ENCODE assay signal across 8 cellular contexts in genomic region chr17:82414548-82415281, GRCh38. TPM values are rescaled to one million over a fixed set of nuclear protein-coding genes. Genes with fewer than 3 reads are reported as not detected.
DNase-seq lines count a peak whose midpoint lies in the region; ATAC-seq and TF ChIP-seq lines count a peak whose summit lies in the region.

No MANE protein-coding gene starts in this region.

- H3K4me2 ChIP-seq in HCT116 (ENCODE audit: low read length): peak overlapping the region; percentile 27

- no peak overlapping the region for H3K27ac Mint-ChIP-seq in activated T-helper 2 cell treated with anti-CD3 and anti-CD28 coated beads, Interferon-gamma antibody, Interleukin-2, Interleukin-4, amounts not matched to agents 10 μg/mL and 5 μg/mL and 100 μg/mL, durations not matched to agents 14 hours and 24 hours and 36 hours

- CTCF ChIA-PET in HCT116 (lab: Charles Lee): interaction anchor here (0.7 to 2.0 kb wide), 2 partner anchors 57 to 114 kb away, joined by 3 to 7 read pairs; no protein-coding TSS in a partner anchor

- no peak for TF ChIP-seq POLR2A in HCT116 (IDR thresholded peaks at IDR 0.05; ENCODE audit: borderline replicate concordance, extremely low read depth, insufficient read depth, insufficient read length)
- no peak for TF ChIP-seq POLR2A in Peyer's patch (IDR thresholded peaks at IDR 0.05)

- TF ChIP-seq CTCF in HCT116 (IDR thresholded peaks at IDR 0.05 in 2 of 3, conservative IDR thresholded peaks at IDR 0.05 in 1 of 3; ENCODE audit: borderline replicate concordance in 1 of 3, insufficient read depth in 1 of 3, low read depth in 2 of 3, low read length in 2 of 3) (peak; percentile 70 to 96 (median 94)), Peyer's patch (IDR thresholded peaks at IDR 0.05) (peak; percentile 42 to 78 (median 71))

- peaks cover 17% of the 10 kb centered on the region for H3K4me1 Mint-ChIP-seq in activated T-helper 2 cell treated with anti-CD3 and anti-CD28 coated beads, Interferon-gamma antibody, Interleukin-2, Interleukin-4, amounts not matched to agents 10 μg/mL and 5 μg/mL and 100 μg/mL, durations not matched to agents 14 hours and 24 hours and 36 hours (ENCODE audit: low read depth)

- H3K9me3 ChIP-seq in HCT116 (ENCODE audit: control insufficient read depth in 1 of 2, insufficient read depth in 1 of 2, low read depth in 1 of 2, low read length in 2 of 2): no peaks in the 10 kb centered on the region
- H3K9me3 ChIP-seq in Peyer's patch: no peaks in the 10 kb centered on the region

- H4K20me1 ChIP-seq in HCT116 (ENCODE audit: insufficient read depth): peaks cover 6% of the 10 kb centered on the region; the same call in 1 of the 2 replicates

- no peaks in the 10 kb centered on the region for H3K9me2 ChIP-seq in HCT116 (ENCODE audit: insufficient read depth)

- RAD21 ChIA-PET in HCT116 (lab: Charles Lee; ENCODE audit: low non-redundant PET in 1 of 2, low total read pairs in 2 of 2, uncharacterized antibody in 2 of 2, unreplicated experiment in 2 of 2): interaction anchor here in 1 of 2 experiments (0.5 to 0.7 kb wide), 2 partner anchors 42 to 201 kb away, joined by 3 to 7 read pairs; no protein-coding TSS in a partner anchor

- H3K27ac ChIP-seq in HCT116 (ENCODE audit: low read depth, low read length) (no peak overlapping the region), Peyer's patch (no peak overlapping the region)

- H3K36me3 ChIP-seq in HCT116 (ENCODE audit: control insufficient read depth in 1 of 2, insufficient read depth in 2 of 2, low read length in 2 of 2) (peaks cover 0 to 3% of the 10 kb centered on the region in 2 experiments; a peak in 1 of 4 replicates), Peyer's patch (no peaks in the 10 kb centered on the region)

- TF ChIP-seq RAD21 in HCT116 (IDR thresholded peaks at IDR 0.05; ENCODE audit: low read depth): peak; percentile 98

- peak; percentile 55 for ATAC-seq in HCT116
- ATAC-seq in GM19351 (IDR thresholded peaks at IDR 0.05; ENCODE audit: unreplicated experiment): no peak

- BruUV-seq in HCT116 (replicated peaks; lab: Mats Ljungman, UMichigan): no TSS peak

- peaks cover 8% of the 10 kb centered on the region for H3K36me3 Mint-ChIP-seq in activated T-helper 2 cell treated with anti-CD3 and anti-CD28 coated beads, Interferon-gamma antibody, Interleukin-2, Interleukin-4, amounts not matched to agents 10 μg/mL and 5 μg/mL and 100 μg/mL, durations not matched to agents 14 hours and 24 hours and 36 hours (ENCODE audit: low read depth)

- H3K4me3 ChIP-seq in HCT116 (replicated peaks in 1 of 2; ENCODE audit: low read depth in 1 of 2, low read length in 2 of 2) (no peak overlapping the region), Peyer's patch (peak overlapping the region in 1 of 4 donors; percentile 14)

- no peaks in the 10 kb centered on the region for H3K27me3 Mint-ChIP-seq in activated T-helper 2 cell treated with anti-CD3 and anti-CD28 coated beads, Interferon-gamma antibody, Interleukin-2, Interleukin-4, amounts not matched to agents 10 μg/mL and 5 μg/mL and 100 μg/mL, durations not matched to agents 14 hours and 24 hours and 36 hours (ENCODE audit: low read depth)

- peaks cover 7 to 23% of the 10 kb centered on the region in 2 experiments for H3K4me1 ChIP-seq in HCT116 (ENCODE audit: control insufficient read depth in 1 of 2, insufficient read depth in 2 of 2, low read length in 2 of 2)
- peaks cover 0 to 13% (median 3%) of the 10 kb centered on the region in 4 donors for H3K4me1 ChIP-seq in Peyer's patch

- DNase-seq in AG08396 (ENCODE audit: low spot score) (peak; percentile 94), HCT116 (ENCODE audit: low read depth, low spot score) (peak; percentile 57), Peyer's patch (peak; percentile 52 to 78 (median 77)), fibroblast of the conjunctiva (ENCODE audit: low read depth) (peak; percentile 57), nucleus accumbens (lab: John Stamatoyannopoulos, UW) (peak in 40 of 56 donors; percentile 11 to 76 (median 50)), superior temporal gyrus (ENCODE audit: extremely low spot score) (peak; percentile 81)
- DNase-seq in activated T-helper 2 cell treated with anti-CD3 and anti-CD28 coated beads, Interferon-gamma antibody, Interleukin-2, Interleukin-4, amounts not matched to agents 10 μg/mL and 5 μg/mL and 100 μg/mL, durations not matched to agents 14 hours and 24 hours and 36 hours (ENCODE audit: low spot score): peak; percentile 68

- H3K79me2 ChIP-seq in HCT116 (ENCODE audit: insufficient read depth, low read length): no peaks in the 10 kb centered on the region; the same call in 1 of the 2 replicates

- no peak overlapping the region for H3K4me3 Mint-ChIP-seq in activated T-helper 2 cell treated with anti-CD3 and anti-CD28 coated beads, Interferon-gamma antibody, Interleukin-2, Interleukin-4, amounts not matched to agents 10 μg/mL and 5 μg/mL and 100 μg/mL, durations not matched to agents 14 hours and 24 hours and 36 hours (ENCODE audit: low read depth)

- no peak overlapping the region for H2AFZ ChIP-seq in HCT116 (ENCODE audit: low read depth, low read length, poor library complexity, severe bottlenecking)

- H3K9me3 Mint-ChIP-seq in activated T-helper 2 cell treated with anti-CD3 and anti-CD28 coated beads, Interferon-gamma antibody, Interleukin-2, Interleukin-4, amounts not matched to agents 10 μg/mL and 5 μg/mL and 100 μg/mL, durations not matched to agents 14 hours and 24 hours and 36 hours: no peaks in the 10 kb centered on the region

- POLR2A ChIA-PET in HCT116 (lab: Charles Lee): interaction anchor here (0.7 kb wide), 1 partner anchor 10 kb away, joined by 3 read pairs; no protein-coding TSS in a partner anchor

- H3K27me3 ChIP-seq in HCT116 (ENCODE audit: insufficient read depth, low read length): no peaks in the 10 kb centered on the region
- no peaks in the 10 kb centered on the region for H3K27me3 ChIP-seq in Peyer's patch

- intact Hi-C loops in HCT116 (cut with micrococcal nuclease): loop anchor here (1.0 to 10.0 kb wide), 5 partner anchors 62 to 380 kb away; partner anchors contain the start of genes DCXR and RAC3
- intact Hi-C loops in activated T-helper 2 cell treated with anti-CD3 and anti-CD28 coated beads, Interferon-gamma antibody, Interleukin-2, Interleukin-4, amounts not matched to agents 10 μg/mL and 5 μg/mL and 100 μg/mL, durations not matched to agents 14 hours and 24 hours and 36 hours (cut with micrococcal nuclease): loop anchor here (1.0 to 10.0 kb wide), 3 partner anchors 62 to 380 kb away; partner anchors contain the start of genes DCXR and RAC3

- no peak overlapping the region for H3K9ac ChIP-seq in HCT116 (ENCODE audit: low read length)

TF ChIP-seq in HCT116, 20 proteins besides CTCF, POLR2A, EP300 and RAD21 (continues in another document):
- peak; percentile 95 for TF ChIP-seq REST (IDR thresholded peaks at IDR 0.05; ENCODE audit: low read depth)

RNA-seq across cellular contexts. Expression of gene HEXD, which starts 3.4 kb away (rescaled TPM):
- total RNA-seq in HCT116 (2021; ENCODE audit: unreplicated experiment) (45.2 TPM), Peyer's patch (100 to 1,000 TPM in 1 of 4 donors, 10 to 100 TPM in 3; 42.7 to 128 (median 80.5) TPM)
- polyA plus RNA-seq in HCT116 (2012): 30.8 and 32.6 TPM in 2 replicates
- 36.6 and 36.7 TPM in 2 replicates for total RNA-seq in activated T-helper 2 cell treated with anti-CD3 and anti-CD28 coated beads, Interferon-gamma antibody, Interleukin-2, Interleukin-4, amounts not matched to agents 10 μg/mL and 5 μg/mL and 100 μg/mL, durations not matched to agents 14 hours and 24 hours and 36 hours

RNA-seq across cellular contexts. Expression of gene OGFOD3, which starts 3.7 kb away (rescaled TPM):
- total RNA-seq in HCT116 (2021; ENCODE audit: unreplicated experiment): 53.6 TPM
- polyA plus RNA-seq in HCT116 (2012): 58.9 and 66.1 TPM in 2 replicates
- total RNA-seq in Peyer's patch: 10 to 100 TPM; 12.4 to 30.1 (median 24.0) TPM
- 29.1 and 30.5 TPM in 2 replicates for total RNA-seq in activated T-helper 2 cell treated with anti-CD3 and anti-CD28 coated beads, Interferon-gamma antibody, Interleukin-2, Interleukin-4, amounts not matched to agents 10 μg/mL and 5 μg/mL and 100 μg/mL, durations not matched to agents 14 hours and 24 hours and 36 hours

RNA-seq across cellular contexts. Expression of gene CYBC1, which starts 35.8 kb away (rescaled TPM):
- total RNA-seq in HCT116 (2021; ENCODE audit: unreplicated experiment) (95.4 TPM), Peyer's patch (100 to 1,000 TPM in 1 of 4 donors, 10 to 100 TPM in 3; 79.2 to 103 (median 88.0) TPM)
- 76.0 and 79.8 TPM in 2 replicates for polyA plus RNA-seq in HCT116 (2012)
- total RNA-seq in activated T-helper 2 cell treated with anti-CD3 and anti-CD28 coated beads, Interferon-gamma antibody, Interleukin-2, Interleukin-4, amounts not matched to agents 10 μg/mL and 5 μg/mL and 100 μg/mL, durations not matched to agents 14 hours and 24 hours and 36 hours: 252 and 265 TPM in 2 replicates

RNA-seq across cellular contexts. Expression of gene UTS2R, which starts 43.1 kb away (rescaled TPM):
- total RNA-seq in HCT116 (2021; ENCODE audit: unreplicated experiment) (not detected), Peyer's patch (not detected)
- 0.07 TPM in 1 of 2 replicates, not detected in the other for polyA plus RNA-seq in HCT116 (2012)
- 0.18 TPM in 1 of 2 replicates, not detected in the other for total RNA-seq in activated T-helper 2 cell treated with anti-CD3 and anti-CD28 coated beads, Interferon-gamma antibody, Interleukin-2, Interleukin-4, amounts not matched to agents 10 μg/mL and 5 μg/mL and 100 μg/mL, durations not matched to agents 14 hours and 24 hours and 36 hours

RNA-seq across cellular contexts. Expression of gene NARF, which starts 43.8 kb away (rescaled TPM):
- total RNA-seq in HCT116 (2021; ENCODE audit: unreplicated experiment) (91.8 TPM), Peyer's patch (10 to 100 TPM; 31.9 to 81.7 (median 52.0) TPM)
- 191 and 192 TPM in 2 replicates for polyA plus RNA-seq in HCT116 (2012)
- total RNA-seq in activated T-helper 2 cell treated with anti-CD3 and anti-CD28 coated beads, Interferon-gamma antibody, Interleukin-2, Interleukin-4, amounts not matched to agents 10 μg/mL and 5 μg/mL and 100 μg/mL, durations not matched to agents 14 hours and 24 hours and 36 hours: 114 and 123 TPM in 2 replicates
